In genomic region chr17:64418506-64419339, GRCh38 we compare ENCODE assay signal across 7 cellular contexts. TPM values are rescaled to one million over a fixed set of nuclear protein-coding genes. Genes with fewer than 3 reads are reported as not detected.
DNase-seq lines count a peak whose midpoint lies in the region; ATAC-seq and TF ChIP-seq lines count a peak whose summit lies in the region.

No MANE protein-coding gene starts in this region.

- H3K27me3 Mint-ChIP-seq in naive B cell, result no peaks in the 10 kb centered on the region

- peak; percentile 71 for TF ChIP-seq CTCF in epithelial cell of proximal tubule (conservative IDR thresholded peaks at IDR 0.05; ENCODE audit: low read depth, low read length)

- H3K4me1 Mint-ChIP-seq in naive B cell, result peaks cover 2 to 29% (median 11%) of the 10 kb centered on the region in 3 donors

- peak; percentile 54 to 75 for ATAC-seq in naive B cell (ENCODE audit: low read depth in 2 of 2)
- ATAC-seq in GM19397 (IDR thresholded peaks at IDR 0.05; ENCODE audit: unreplicated experiment), result no peak

- DNase-seq in GM04503 (ENCODE audit: low read depth) (peak; percentile 24), MV-4-11 (lab: John Stamatoyannopoulos, UW) (peak; percentile 71), SHP77 treated with DMSO at 0.1 percent for 48 hours (lab: John Stamatoyannopoulos, UW) (peak; percentile 22), epithelial cell of proximal tubule (ENCODE audit: low read depth) (peak; percentile 16), naive B cell (peak; percentile 67), GM19240 (ENCODE audit: insufficient read length, low spot score) (no peak)

- H3K36me3 Mint-ChIP-seq in naive B cell, result no peaks in the 10 kb centered on the region

- H3K9me3 Mint-ChIP-seq in naive B cell, result no peaks in the 10 kb centered on the region

- H3K4me3 ChIP-seq in epithelial cell of proximal tubule (ENCODE audit: low read depth, low read length), result no peak overlapping the region

- peak overlapping the region in 1 of 6 donors; percentile 61 for H3K27ac Mint-ChIP-seq in naive B cell

- peak overlapping the region in 1 of 8 donors; percentile 23 for H3K4me3 Mint-ChIP-seq in naive B cell

RNA-seq across cellular contexts. Expression of gene PECAM1, which starts 28.1 kb away (rescaled TPM):
- under 0.01 and 0.07 TPM in 2 replicates for total RNA-seq in epithelial cell of proximal tubule
- 10 to 100 TPM; 54.3 to 82.5 (median 70.0) TPM for polyA plus RNA-seq in naive B cell (ENCODE audit: low read depth in 6 of 6)

RNA-seq across cellular contexts. Expression of gene MILR1, which starts 30.2 kb away (rescaled TPM):
- total RNA-seq in epithelial cell of proximal tubule, result 1.2 TPM in 1 of 2 replicates, not detected in the other
- 10 to 100 TPM in 3 of 6 donors, 1 to 10 TPM in 3; 5.7 to 52.7 (median 15.9) TPM for polyA plus RNA-seq in naive B cell (ENCODE audit: low read depth in 6 of 6)
